ENCODE assay signal across 24 cellular contexts in the genomic region with DNA sequence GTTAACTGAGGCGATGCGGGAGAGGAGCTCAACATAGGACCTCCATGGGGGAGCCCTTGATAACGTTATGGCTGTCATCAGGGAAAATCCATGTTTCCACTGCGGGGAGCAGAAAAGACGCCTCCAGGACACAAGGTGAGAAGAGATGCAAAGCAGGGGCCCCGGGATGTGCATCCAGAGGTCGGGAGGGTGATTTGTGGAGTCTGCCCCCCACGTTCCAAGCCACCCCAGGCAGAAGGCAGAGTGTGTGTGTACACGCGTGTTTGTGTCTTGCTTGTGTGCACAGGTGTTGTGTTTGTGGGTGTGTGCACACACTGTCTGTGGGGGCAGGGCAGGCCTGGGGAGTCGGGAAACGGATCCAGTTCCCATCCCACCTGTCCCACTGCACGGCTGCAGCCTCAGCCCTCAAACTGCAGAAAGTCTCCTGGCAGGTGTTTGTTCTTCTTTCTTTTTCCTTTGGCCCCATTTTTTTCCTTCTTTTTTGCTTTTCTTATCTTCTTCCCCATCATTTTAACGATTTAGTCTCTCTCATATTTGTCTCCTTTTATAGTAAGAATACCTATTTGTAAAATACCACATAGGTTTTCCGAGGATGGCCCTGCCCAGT. TPM values are rescaled to one million over a fixed set of nuclear protein-coding genes. Genes with fewer than 3 reads are reported as not detected.
A peak's percentile ranks its signal among the peaks of the same experiment; 100 is the strongest.
DNase-seq lines count a peak whose midpoint lies in the region; ATAC-seq, FAIRE-seq and TF ChIP-seq lines count a peak whose summit lies in the region.
"Had no signal": no experiment of that assay in that cellular context is flagged by ENCODE, and none has a peak within 500 bp of the region (broad histone marks: within the 10 kb centered on the region; RNA-seq: fewer than 3 reads in every experiment).

No MANE protein-coding gene starts in this region.

- no peaks in the 10 kb centered on the region for H3K36me3 ChIP-seq in BLaER1 treated with 17β-estradiol and CSF1 and Interleukin-3, amounts not matched to agents 10 nM and 100 nM
- H3K36me3 ChIP-seq in H1 (ENCODE audit: control insufficient read depth in 2 of 4, insufficient read depth in 4 of 4, low read length in 3 of 4): no peaks in the 10 kb centered on the region; a peak in 1 of 8 replicates
- H3K36me3 ChIP-seq in neuronal stem cell (replicated peaks in 1 of 2; ENCODE audit: control insufficient read depth in 2 of 2, insufficient read depth in 2 of 2, low read length in 2 of 2): peaks cover 0 to 12% of the 10 kb centered on the region in 2 donors
- H3K36me3 ChIP-seq: MG63, SJCRH30 had no signal

- H4K8ac ChIP-seq in H1 (ENCODE audit: extremely low read depth, insufficient read depth, low read length) (no peak overlapping the region), neuronal stem cell (ENCODE audit: low read depth, low read length) (no peak overlapping the region)

- POLR2A ChIA-PET in H1 (lab: Charles Lee; ENCODE audit: partially characterized antibody): interaction anchor here (0.8 kb wide), 1 partner anchor 8 kb away, joined by 5 read pairs; no protein-coding TSS in a partner anchor

- H3K18ac ChIP-seq in H1 (ENCODE audit: extremely low read depth, low read length): no peak overlapping the region; the same call in 1 of the 2 replicates
- H3K18ac ChIP-seq in neuronal stem cell (ENCODE audit: low read length): peak overlapping the region; percentile 29

- TF ChIP-seq CTCF in H1 (IDR thresholded peaks at IDR 0.05; ENCODE audit: control extremely low read depth in 1 of 3, insufficient read depth in 1 of 3, low read depth in 1 of 3, low read length in 3 of 3): no peak

- no peak overlapping the region for H2AFZ ChIP-seq in H1 (ENCODE audit: low read length)
- H2AFZ ChIP-seq in neuronal stem cell (ENCODE audit: low read length): no peak overlapping the region
- H2AFZ ChIP-seq: PC-9 had no signal

- H3K4me3 ChIP-seq in BLaER1 treated with 17β-estradiol and CSF1 and Interleukin-3, amounts not matched to agents 10 nM and 100 nM: no peak overlapping the region
- H3K4me3 ChIP-seq in H1 (ENCODE audit: extremely low read depth in 1 of 4, insufficient read depth in 2 of 4, low read depth in 3 of 4, low read length in 4 of 4) (no peak overlapping the region), neuronal stem cell (ENCODE audit: low read length in 2 of 2) (no peak overlapping the region)
- H3K4me3 ChIP-seq: A549, MG63, PC-9, SJCRH30 had no signal

- no peak for TF ChIP-seq EP300 in H1 (IDR thresholded peaks at IDR 0.05; ENCODE audit: borderline replicate concordance in 1 of 2, low read depth in 2 of 2, low read length in 2 of 2)

- no peak overlapping the region for H3K27ac Mint-ChIP-seq in stimulated activated effector memory CD8-positive, alpha-beta T cell treated with anti-CD3 and anti-CD28 coated beads, Interleukin-12 subunit alpha, Interleukin-12 subunit beta, amount 100 ng/mL, for 72 hours
- H3K27ac Mint-ChIP-seq in activated T-helper 2 cell treated with anti-CD3 and anti-CD28 coated beads, Interferon-gamma antibody, Interleukin-2, Interleukin-4, amounts not matched to agents 10 μg/mL and 5 μg/mL and 100 μg/mL, durations not matched to agents 14 hours and 24 hours and 36 hours: no peak overlapping the region
- H3K27ac Mint-ChIP-seq: CD14-positive monocyte had no signal

- CTCF ChIA-PET in H1 (lab: Charles Lee; ENCODE audit: partially characterized antibody): interaction anchor here (1.0 kb wide), 1 partner anchor 17 kb away, joined by 3 read pairs; a partner anchor contains a TSS

- H4K91ac ChIP-seq in H1 (replicated peaks; ENCODE audit: insufficient read length, low read length): no peak overlapping the region
- no peak overlapping the region for H4K91ac ChIP-seq in neuronal stem cell (ENCODE audit: low read depth, low read length, poor library complexity)

- H2BK20ac ChIP-seq in H1 (ENCODE audit: low read length): no peak overlapping the region

- H3K4ac ChIP-seq in H1 (replicated peaks; ENCODE audit: insufficient read length, low read depth, low read length): no peak overlapping the region
- no peak overlapping the region for H3K4ac ChIP-seq in neuronal stem cell (ENCODE audit: low read length)

- H3K9me3 ChIP-seq in BLaER1 treated with 17β-estradiol and CSF1 and Interleukin-3, amounts not matched to agents 10 nM and 100 nM (replicated peaks in 1 of 11): peaks cover 0 to 3% (median 0%) of the 10 kb centered on the region in 11 experiments; a peak in 4 of 22 replicates
- H3K9me3 ChIP-seq in H1 (ENCODE audit: insufficient read depth in 2 of 2, low read depth in 1 of 2, low read length in 1 of 2): no peaks in the 10 kb centered on the region
- peaks cover 0 to 6% of the 10 kb centered on the region in 2 donors for H3K9me3 ChIP-seq in neuronal stem cell (replicated peaks in 1 of 2; ENCODE audit: control insufficient read depth in 2 of 2, insufficient read depth in 1 of 2, low read depth in 1 of 2, low read length in 2 of 2)
- H3K9me3 ChIP-seq: A549, MG63, SJCRH30 had no signal

- no peaks in the 10 kb centered on the region for H3K79me2 ChIP-seq in H1 (ENCODE audit: control insufficient read depth in 1 of 2, insufficient read depth in 2 of 2, low read length in 2 of 2)

- H3K4me1 ChIP-seq in BLaER1 treated with 17β-estradiol and CSF1 and Interleukin-3, amounts not matched to agents 10 nM and 100 nM: peaks cover 11 to 39% (median 18%) of the 10 kb centered on the region in 10 experiments; a peak in 19 of 20 replicates
- H3K4me1 ChIP-seq in H1 (replicated peaks in 1 of 4; ENCODE audit: control insufficient read depth in 3 of 4, insufficient read depth in 4 of 4, low read length in 3 of 4) (peaks cover 0 to 9% (median 5%) of the 10 kb centered on the region in 4 experiments; a peak in 4 of 7 replicates), neuronal stem cell (ENCODE audit: control insufficient read depth in 2 of 2, insufficient read depth in 1 of 2, low read depth in 1 of 2, low read length in 2 of 2) (peaks cover 39 to 41% of the 10 kb centered on the region in 2 donors)
- H3K4me1 ChIP-seq: A549, SJCRH30 had no signal

- TF ChIP-seq RAD21 in H1 (IDR thresholded peaks at IDR 0.05 in 1 of 2, conservative IDR thresholded peaks at IDR 0.05 in 1 of 2; ENCODE audit: low read depth in 2 of 2, low read length in 2 of 2): no peak

- no peaks in the 10 kb centered on the region for H3K36me3 Mint-ChIP-seq in stimulated activated effector memory CD8-positive, alpha-beta T cell treated with anti-CD3 and anti-CD28 coated beads, Interleukin-12 subunit alpha, Interleukin-12 subunit beta, amount 100 ng/mL, for 72 hours
- H3K36me3 Mint-ChIP-seq in activated T-helper 2 cell treated with anti-CD3 and anti-CD28 coated beads, Interferon-gamma antibody, Interleukin-2, Interleukin-4, amounts not matched to agents 10 μg/mL and 5 μg/mL and 100 μg/mL, durations not matched to agents 14 hours and 24 hours and 36 hours (ENCODE audit: low read depth): no peaks in the 10 kb centered on the region
- H3K36me3 Mint-ChIP-seq: CD14-positive monocyte had no signal

- H3K79me1 ChIP-seq in H1 (ENCODE audit: low read depth, low read length): no peaks in the 10 kb centered on the region
- H3K79me1 ChIP-seq in neuronal stem cell (ENCODE audit: low read depth, low read length): no peaks in the 10 kb centered on the region

- no peak overlapping the region for H3K27ac ChIP-seq in BLaER1 treated with 17β-estradiol and CSF1 and Interleukin-3, amounts not matched to agents 10 nM and 100 nM
- H3K27ac ChIP-seq in H1 (ENCODE audit: low read depth, low read length) (no peak overlapping the region; the same call in 1 of the 2 replicates), neuronal stem cell (replicated peaks; ENCODE audit: low read length) (no peak overlapping the region)
- H3K27ac ChIP-seq: A549, PC-9, SJCRH30 had no signal

- ATAC-seq in stimulated activated effector memory CD8-positive, alpha-beta T cell treated with anti-CD3 and anti-CD28 coated beads, Interleukin-12 subunit alpha, Interleukin-12 subunit beta, amount 100 ng/mL, for 72 hours: no peak
- ATAC-seq in GM21423 (IDR thresholded peaks at IDR 0.05; ENCODE audit: unreplicated experiment): no peak
- ATAC-seq: A549, Right ventricle myocardium inferior, SK-N-SH treated with all-trans-retinoic acid at 6 μM for 48 hours had no signal

- H3K4me2 ChIP-seq in BLaER1 treated with 17β-estradiol and CSF1 and Interleukin-3, amounts not matched to agents 10 nM and 100 nM: peak overlapping the region; percentile 60 to 85 (median 73); a peak in 20 of 22 replicates
- H3K4me2 ChIP-seq in H1 (ENCODE audit: insufficient read depth in 1 of 2, low read depth in 2 of 2, low read length in 2 of 2) (no peak overlapping the region), neuronal stem cell (ENCODE audit: insufficient read depth, low read length, poor library complexity, severe bottlenecking) (no peak overlapping the region)
- H3K4me2 ChIP-seq: A549, PC-9 had no signal

- H3K27me3 Mint-ChIP-seq in activated T-helper 2 cell treated with anti-CD3 and anti-CD28 coated beads, Interferon-gamma antibody, Interleukin-2, Interleukin-4, amounts not matched to agents 10 μg/mL and 5 μg/mL and 100 μg/mL, durations not matched to agents 14 hours and 24 hours and 36 hours (ENCODE audit: low read depth): no peaks in the 10 kb centered on the region

- 91 to 100% methylated on average over 1 to 15 of the region's 15 CpGs for WGBS in H1 (ENCODE audit: extremely low coverage in 1 of 2, insufficient coverage in 1 of 2, insufficient read length in 1 of 2, insufficient replicate concordance in 2 of 2, low coverage in 1 of 2, low lambda C conversion rate in 2 of 2, missing lambda C conversion rate in 1 of 2), 2 experiments
- 100% methylated on average over 1 of the region's 15 CpGs; no CpG with 5 or more reads in 1 of the 2 donors for WGBS in neuronal stem cell (ENCODE audit: extremely low coverage in 2 of 2, insufficient read length in 2 of 2, insufficient replicate concordance in 1 of 2), 2 donors

- H3K23ac ChIP-seq in H1 (ENCODE audit: insufficient read length): no peak overlapping the region
- peak overlapping the region; percentile 66 for H3K23ac ChIP-seq in neuronal stem cell (ENCODE audit: low read depth, low read length, poor library complexity)

- no peak overlapping the region for H3K9ac ChIP-seq in BLaER1 treated with 17β-estradiol and CSF1 and Interleukin-3, amounts not matched to agents 10 nM and 100 nM
- H3K9ac ChIP-seq in H1 (replicated peaks in 1 of 4; ENCODE audit: extremely low read depth in 1 of 4, low read depth in 3 of 4, low read length in 3 of 4): no peak overlapping the region
- no peak overlapping the region for H3K9ac ChIP-seq in neuronal stem cell (ENCODE audit: low read depth, low read length, poor library complexity)

- no peaks in the 10 kb centered on the region for H3K9me3 Mint-ChIP-seq in stimulated activated effector memory CD8-positive, alpha-beta T cell treated with anti-CD3 and anti-CD28 coated beads, Interleukin-12 subunit alpha, Interleukin-12 subunit beta, amount 100 ng/mL, for 72 hours
- no peaks in the 10 kb centered on the region for H3K9me3 Mint-ChIP-seq in activated T-helper 2 cell treated with anti-CD3 and anti-CD28 coated beads, Interferon-gamma antibody, Interleukin-2, Interleukin-4, amounts not matched to agents 10 μg/mL and 5 μg/mL and 100 μg/mL, durations not matched to agents 14 hours and 24 hours and 36 hours
- H3K9me3 Mint-ChIP-seq: CD14-positive monocyte had no signal

- no peak for TF ChIP-seq POLR2A in H1 (IDR thresholded peaks at IDR 0.05; ENCODE audit: control extremely low read depth in 1 of 2, low read depth in 2 of 2, low read length in 2 of 2)

- intact Hi-C loops in activated T-helper 2 cell treated with anti-CD3 and anti-CD28 coated beads, Interferon-gamma antibody, Interleukin-2, Interleukin-4, amounts not matched to agents 10 μg/mL and 5 μg/mL and 100 μg/mL, durations not matched to agents 14 hours and 24 hours and 36 hours (cut with micrococcal nuclease): no loop called here

- H2BK15ac ChIP-seq in H1 (ENCODE audit: low read length) (no peak overlapping the region), neuronal stem cell (ENCODE audit: low read length) (peak overlapping the region; percentile 51)

- H3K27me3 ChIP-seq in BLaER1 treated with 17β-estradiol and CSF1 and Interleukin-3, amounts not matched to agents 10 nM and 100 nM: peaks cover 0 to 34% (median 20%) of the 10 kb centered on the region in 11 experiments; a peak in 15 of 22 replicates
- H3K27me3 ChIP-seq in H1 (replicated peaks in 1 of 4; ENCODE audit: control insufficient read depth in 3 of 4, extremely low read depth in 1 of 4, insufficient read depth in 3 of 4, low read length in 3 of 4) (no peaks in the 10 kb centered on the region), neuronal stem cell (ENCODE audit: control insufficient read depth in 3 of 3, insufficient read depth in 3 of 3, low read depth in 1 of 3, low read length in 3 of 3) (no peaks in the 10 kb centered on the region)
- H3K27me3 ChIP-seq: MG63, SJCRH30 had no signal

- H4K5ac ChIP-seq in H1 (ENCODE audit: insufficient read length, low read depth, low read length): no peak overlapping the region

- H3K14ac ChIP-seq in H1 (ENCODE audit: insufficient read length) (no peak overlapping the region), neuronal stem cell (ENCODE audit: low read length) (peak overlapping the region; percentile 40)

- H3K56ac ChIP-seq in H1 (replicated peaks; ENCODE audit: insufficient read length, low read depth, low read length): no peak overlapping the region

- H2BK5ac ChIP-seq in H1 (ENCODE audit: low read depth, low read length): no peak overlapping the region
- peak overlapping the region; percentile 72 for H2BK5ac ChIP-seq in neuronal stem cell (ENCODE audit: low read length)

- H3K4me1 Mint-ChIP-seq in stimulated activated effector memory CD8-positive, alpha-beta T cell treated with anti-CD3 and anti-CD28 coated beads, Interleukin-12 subunit alpha, Interleukin-12 subunit beta, amount 100 ng/mL, for 72 hours: no peaks in the 10 kb centered on the region
- no peaks in the 10 kb centered on the region for H3K4me1 Mint-ChIP-seq in activated T-helper 2 cell treated with anti-CD3 and anti-CD28 coated beads, Interferon-gamma antibody, Interleukin-2, Interleukin-4, amounts not matched to agents 10 μg/mL and 5 μg/mL and 100 μg/mL, durations not matched to agents 14 hours and 24 hours and 36 hours (ENCODE audit: low read depth)
- H3K4me1 Mint-ChIP-seq: CD14-positive monocyte had no signal

- H3K4me3 Mint-ChIP-seq in stimulated activated effector memory CD8-positive, alpha-beta T cell treated with anti-CD3 and anti-CD28 coated beads, Interleukin-12 subunit alpha, Interleukin-12 subunit beta, amount 100 ng/mL, for 72 hours: no peak overlapping the region
- H3K4me3 Mint-ChIP-seq in activated T-helper 2 cell treated with anti-CD3 and anti-CD28 coated beads, Interferon-gamma antibody, Interleukin-2, Interleukin-4, amounts not matched to agents 10 μg/mL and 5 μg/mL and 100 μg/mL, durations not matched to agents 14 hours and 24 hours and 36 hours (ENCODE audit: low read depth): no peak overlapping the region
- H3K4me3 Mint-ChIP-seq: CD14-positive monocyte had no signal

- DNase-seq in 8988T: peak; percentile 35
- no peak for DNase-seq in H1 (ENCODE audit: low read depth in 1 of 2, low spot score in 2 of 2)
- no peak for DNase-seq in neuronal stem cell (ENCODE audit: low spot score)
- DNase-seq in stimulated activated effector memory CD8-positive, alpha-beta T cell treated with anti-CD3 and anti-CD28 coated beads, Interleukin-12 subunit alpha, Interleukin-12 subunit beta, amount 100 ng/mL, for 72 hours (ENCODE audit: low spot score in 2 of 2): no peak
- no peak for DNase-seq in NCI-H2227 treated with DMSO at 0.1 percent for 48 hours (lab: John Stamatoyannopoulos, UW)
- no peak for DNase-seq in activated T-helper 2 cell treated with anti-CD3 and anti-CD28 coated beads, Interferon-gamma antibody, Interleukin-2, Interleukin-4, amounts not matched to agents 10 μg/mL and 5 μg/mL and 100 μg/mL, durations not matched to agents 14 hours and 24 hours and 36 hours (ENCODE audit: low spot score)
- DNase-seq: Calu3, DND-41, KBM-7, MG63, NCI-H1105 treated with DMSO at 0.1 percent for 48 hours, NCI-H146, NCI-H2029, NCI-H526 treated with DMSO at 0.1 percent for 48 hours, PC-9, SJCRH30 had no signal

- H2BK12ac ChIP-seq in H1 (ENCODE audit: low read depth, low read length) (no peak overlapping the region), neuronal stem cell (ENCODE audit: low read length) (peak overlapping the region; percentile 47)

- H4K20me1 ChIP-seq in BLaER1 treated with 17β-estradiol and CSF1 and Interleukin-3, amounts not matched to agents 10 nM and 100 nM: peaks cover 0 to 51% (median 0%) of the 10 kb centered on the region in 11 experiments; a peak in 8 of 22 replicates
- H4K20me1 ChIP-seq in H1 (replicated peaks in 1 of 2; ENCODE audit: control insufficient read depth in 1 of 2, insufficient read depth in 2 of 2, low read length in 2 of 2): peaks cover 2 to 3% of the 10 kb centered on the region in 2 experiments

- 0 out of 2 replicates have a peak overlapping the region, but pooled peaks have one; percentile 53 for H2AK5ac ChIP-seq in H1 (ENCODE audit: low read depth, low read length)
- peak overlapping the region; percentile 34 for H2AK5ac ChIP-seq in neuronal stem cell (ENCODE audit: low read depth, low read length)

- H2BK120ac ChIP-seq in H1 (replicated peaks; ENCODE audit: low read depth, low read length) (no peak overlapping the region), neuronal stem cell (ENCODE audit: low read depth, low read length) (no peak overlapping the region)

- no peaks in the 10 kb centered on the region for H3K23me2 ChIP-seq in H1 (ENCODE audit: low read depth, low read length)

- no peak for FAIRE-seq in H1 (lab: Jason Lieb, UNC)
- FAIRE-seq: A549, GM18507 had no signal

RNA-seq across cellular contexts. Expression of a gene that starts 17.4 kb away (rescaled TPM):
- total RNA-seq in H1 (2021; fragmentation: NEBNext Ultra II Directional; extraction: Animal tissue kit (Norgen Biotek cat#: 25700)): 42.9 and 43.6 TPM in 2 replicates
- polyA plus RNA-seq in H1 (2011; rRNA removed): 31.1 and 35.1 TPM in 2 replicates
- 27.6 TPM for polyA plus RNA-seq in H1 (2011; cell fraction: cytosol; rRNA removed)
- 88.3 TPM for polyA plus RNA-seq in H1 (2011; cell fraction: nucleus; rRNA removed)
- polyA plus RNA-seq in H1 (2012, experiment 1 of 2): 26.7 to 37.9 TPM (median 36.4 TPM) in 4 replicates
- 21.7 TPM for polyA plus RNA-seq in H1 (2012, experiment 2 of 2)
- polyA plus RNA-seq in H1 (2013, experiment 1 of 2): 30.4 TPM
- polyA plus RNA-seq in H1 (2013, experiment 2 of 2): 26.1 TPM
- polyA minus RNA-seq in H1 (2011; rRNA and poly(A)+ RNA removed): 22.7 and 25.5 TPM in 2 replicates
- polyA minus RNA-seq in H1 (2011; cell fraction: cytosol; rRNA and poly(A)+ RNA removed): 19.9 TPM
- polyA minus RNA-seq in H1 (2011; cell fraction: nucleus; rRNA and poly(A)+ RNA removed): 28.8 TPM
- 46.5 TPM for polyA plus RNA-seq in neuronal stem cell (2013, experiment 1 of 2)
- polyA plus RNA-seq in neuronal stem cell (2013, experiment 2 of 2): 48.4 TPM
- total RNA-seq in activated T-helper 2 cell treated with anti-CD3 and anti-CD28 coated beads, Interferon-gamma antibody, Interleukin-2, Interleukin-4, amounts not matched to agents 10 μg/mL and 5 μg/mL and 100 μg/mL, durations not matched to agents 14 hours and 24 hours and 36 hours: not detected in 2 replicates
- total RNA-seq: NCI-H460, PC-9, Right ventricle myocardium inferior had no signal
- polyA plus RNA-seq: CD14-positive monocyte had no signal

Comparison
In these comparisons a context has a peak if more than half of its experiments do, and no peak if none do; other contexts are left out.
1. H3K4me2 ChIP-seq: peak in BLaER1 treated with 17β-estradiol and CSF1 and Interleukin-3, amounts not matched to agents 10 nM and 100 nM (11 of 11); none in H1 (0 of 2) and neuronal stem cell (single experiment).
2. RNA of a gene that starts 17.4 kb away (total RNA-seq): 42.9 to 43.6 TPM in H1; not detected in activated T-helper 2 cell treated with anti-CD3 and anti-CD28 coated beads, Interferon-gamma antibody, Interleukin-2, Interleukin-4, amounts not matched to agents 10 μg/mL and 5 μg/mL and 100 μg/mL, durations not matched to agents 14 hours and 24 hours and 36 hours; every median in the first group is over 10 times any median in the second.